16 cellular contexts compared by ENCODE assay signal in genomic region chrX:151225843-151226242, GRCh38. TPM values are rescaled to one million over a fixed set of nuclear protein-coding genes. Genes with fewer than 3 reads are reported as not detected.
DNase-seq lines count a peak whose midpoint lies in the region; ATAC-seq, FAIRE-seq and TF ChIP-seq lines count a peak whose summit lies in the region.
"Had no signal": no experiment of that assay in that cellular context is flagged by ENCODE, and none has a peak within 500 bp of the region (broad histone marks: within the 10 kb centered on the region; RNA-seq: fewer than 3 reads in every experiment).

No MANE protein-coding gene starts in this region.

- peaks cover 15% of the 10 kb centered on the region for H3K4me1 Mint-ChIP-seq in Calu3 (ENCODE audit: low read depth, unreplicated experiment)
- H3K4me1 Mint-ChIP-seq: CD14-positive monocyte had no signal

- H3K27me3 ChIP-seq in RWPE2 (ENCODE audit: insufficient read depth, poor library complexity, severe bottlenecking): no peaks in the 10 kb centered on the region

- no peaks in the 10 kb centered on the region for H3K36me3 Mint-ChIP-seq in Calu3 (ENCODE audit: insufficient read depth, unreplicated experiment)
- H3K36me3 Mint-ChIP-seq: CD14-positive monocyte; CD8-positive, alpha-beta T cell had no signal

- CTCF ChIA-PET in Calu3 (lab: Charles Lee): no interaction called here

- peaks cover under 1% of the 10 kb centered on the region for H3K9me3 Mint-ChIP-seq in Calu3 (ENCODE audit: low read depth, unreplicated experiment)
- H3K9me3 Mint-ChIP-seq: CD8-positive, alpha-beta T cell had no signal

- H3K36me3 ChIP-seq in RWPE2 (ENCODE audit: low read depth): no peaks in the 10 kb centered on the region
- H3K36me3 ChIP-seq: HAP-1 had no signal

- peak overlapping the region; percentile 75 for H3K27ac ChIP-seq in RWPE2 (ENCODE audit: poor library complexity, severe bottlenecking)

- H3K9me3 ChIP-seq in RWPE2 (ENCODE audit: severe bottlenecking): no peaks in the 10 kb centered on the region
- H3K9me3 ChIP-seq: HAP-1 had no signal

- intact Hi-C loops in Calu3 (cut with micrococcal nuclease; ENCODE audit: unreplicated experiment): no loop called here

- H3K4me1 ChIP-seq in RWPE2 (ENCODE audit: insufficient read depth, poor library complexity, severe bottlenecking): peaks cover 17% of the 10 kb centered on the region
- H3K4me1 ChIP-seq: HAP-1 had no signal

- no peak for TF ChIP-seq CTCF in Calu3 (IDR thresholded peaks at IDR 0.05; ENCODE audit: unreplicated experiment)
- TF ChIP-seq CTCF in RWPE2 (IDR thresholded peaks at IDR 0.05; ENCODE audit: poor library complexity, severe bottlenecking): no peak
- TF ChIP-seq CTCF in epithelial cell of esophagus (IDR thresholded peaks at IDR 0.05; ENCODE audit: insufficient read depth, low read depth, low read length, missing control alignments): no peak

- DNase-seq in Calu3 (no peak), GM18507 (ENCODE audit: extremely low spot score, insufficient read length, low read depth) (no peak), RWPE2 (ENCODE audit: low spot score) (no peak), epithelial cell of esophagus (ENCODE audit: low read depth) (peak; percentile 29), AG08395 (ENCODE audit: low spot score) (no peak), OCI-M1 (lab: John Stamatoyannopoulos, UW) (no peak), NCI-H1105 treated with DMSO at 0.1 percent for 48 hours (lab: John Stamatoyannopoulos, UW) (no peak)
- DNase-seq: CD8-positive, alpha-beta T cell; COR-L47; DND-41; GF-D8; GOT3 had no signal

- BruUV-seq in Calu3 (replicated peaks; lab: Mats Ljungman, UMichigan): no TSS peak

- peak; percentile 31 for FAIRE-seq in GM18507 (lab: Jason Lieb, UNC)
- FAIRE-seq: A204.1, HTR-8/SVneo had no signal

- no peak overlapping the region for H3K4me3 ChIP-seq in RWPE2 (ENCODE audit: severe bottlenecking)
- H3K4me3 ChIP-seq in epithelial cell of esophagus (ENCODE audit: low read length): no peak overlapping the region
- H3K4me3 ChIP-seq: HAP-1 had no signal

- no peak overlapping the region for H3K4me3 Mint-ChIP-seq in Calu3 (ENCODE audit: low read depth, unreplicated experiment)
- H3K4me3 Mint-ChIP-seq: CD14-positive monocyte; CD8-positive, alpha-beta T cell had no signal

- peak; percentile 84 for ATAC-seq in RWPE2 (ENCODE audit: low read depth)
- ATAC-seq: CD8-positive, alpha-beta T cell had no signal

- no peaks in the 10 kb centered on the region for H3K27me3 Mint-ChIP-seq in Calu3 (ENCODE audit: unreplicated experiment)

- H3K27ac Mint-ChIP-seq in Calu3 (ENCODE audit: unreplicated experiment): peak overlapping the region; percentile 21
- H3K27ac Mint-ChIP-seq: CD14-positive monocyte; CD8-positive, alpha-beta T cell had no signal

RNA-seq across cellular contexts. Expression of gene GPR50, which starts 49.5 kb away (rescaled TPM):
- not detected in 2 replicates for total RNA-seq in Calu3 (2022)
- total RNA-seq: CD8-positive, alpha-beta T cell had no signal
